Comparison of ENCODE assay signal across 1 cellular context in the genomic region with DNA sequence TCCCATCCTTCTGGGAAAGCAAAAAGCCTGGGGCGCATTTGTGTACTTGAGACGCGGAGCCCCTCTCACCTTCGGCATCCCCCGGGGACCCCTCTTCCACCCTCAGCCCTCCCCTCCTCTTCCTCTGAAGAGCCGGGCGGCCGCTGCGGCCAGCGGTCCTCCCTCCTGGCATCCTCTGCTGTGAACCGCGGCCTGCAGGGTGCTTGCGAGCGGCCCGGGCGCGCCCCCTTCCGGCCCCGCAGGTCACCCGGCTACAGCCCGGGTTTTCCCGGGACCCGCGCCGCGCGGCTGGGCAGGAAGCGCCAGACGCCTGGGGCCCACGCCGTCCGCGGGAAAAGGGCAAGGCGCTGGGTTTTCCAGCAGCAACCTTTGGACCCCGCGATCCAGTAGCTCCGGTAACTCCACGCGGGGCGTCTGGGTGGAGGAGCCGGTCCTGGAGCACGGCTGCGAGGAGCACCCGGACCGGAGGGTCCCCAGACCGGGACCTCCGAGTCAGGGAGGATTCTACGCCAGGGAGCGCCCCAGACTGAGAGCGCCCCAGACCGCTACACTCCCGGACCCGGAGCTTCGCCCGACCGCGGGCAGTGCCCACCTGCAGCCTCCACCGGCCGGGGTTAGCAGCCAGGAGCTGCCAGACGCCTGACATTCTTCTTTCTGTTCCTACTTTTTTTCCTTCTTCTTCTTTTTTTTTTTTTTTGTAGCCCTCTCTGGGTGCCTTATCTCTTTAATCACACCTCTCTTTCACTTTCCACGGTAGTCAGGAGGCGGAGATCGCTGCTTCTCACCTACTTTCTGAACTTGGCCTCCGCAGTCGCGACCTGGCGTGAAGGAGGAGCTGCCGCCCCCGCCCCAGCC.
TF ChIP-seq lines count a peak whose summit lies in the region.

A gene with protein sequence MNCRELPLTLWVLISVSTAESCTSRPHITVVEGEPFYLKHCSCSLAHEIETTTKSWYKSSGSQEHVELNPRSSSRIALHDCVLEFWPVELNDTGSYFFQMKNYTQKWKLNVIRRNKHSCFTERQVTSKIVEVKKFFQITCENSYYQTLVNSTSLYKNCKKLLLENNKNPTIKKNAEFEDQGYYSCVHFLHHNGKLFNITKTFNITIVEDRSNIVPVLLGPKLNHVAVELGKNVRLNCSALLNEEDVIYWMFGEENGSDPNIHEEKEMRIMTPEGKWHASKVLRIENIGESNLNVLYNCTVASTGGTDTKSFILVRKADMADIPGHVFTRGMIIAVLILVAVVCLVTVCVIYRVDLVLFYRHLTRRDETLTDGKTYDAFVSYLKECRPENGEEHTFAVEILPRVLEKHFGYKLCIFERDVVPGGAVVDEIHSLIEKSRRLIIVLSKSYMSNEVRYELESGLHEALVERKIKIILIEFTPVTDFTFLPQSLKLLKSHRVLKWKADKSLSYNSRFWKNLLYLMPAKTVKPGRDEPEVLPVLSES (plus strand): TSS at position 271 of the 855 bp plus-strand sequence. CDS start 6,865 bp downstream, outside the sequence.

TF ChIP-seq in liver, 16 proteins besides CTCF, POLR2A, EP300 and RAD21 (continued from another document):
- TF ChIP-seq, protein P1, sequence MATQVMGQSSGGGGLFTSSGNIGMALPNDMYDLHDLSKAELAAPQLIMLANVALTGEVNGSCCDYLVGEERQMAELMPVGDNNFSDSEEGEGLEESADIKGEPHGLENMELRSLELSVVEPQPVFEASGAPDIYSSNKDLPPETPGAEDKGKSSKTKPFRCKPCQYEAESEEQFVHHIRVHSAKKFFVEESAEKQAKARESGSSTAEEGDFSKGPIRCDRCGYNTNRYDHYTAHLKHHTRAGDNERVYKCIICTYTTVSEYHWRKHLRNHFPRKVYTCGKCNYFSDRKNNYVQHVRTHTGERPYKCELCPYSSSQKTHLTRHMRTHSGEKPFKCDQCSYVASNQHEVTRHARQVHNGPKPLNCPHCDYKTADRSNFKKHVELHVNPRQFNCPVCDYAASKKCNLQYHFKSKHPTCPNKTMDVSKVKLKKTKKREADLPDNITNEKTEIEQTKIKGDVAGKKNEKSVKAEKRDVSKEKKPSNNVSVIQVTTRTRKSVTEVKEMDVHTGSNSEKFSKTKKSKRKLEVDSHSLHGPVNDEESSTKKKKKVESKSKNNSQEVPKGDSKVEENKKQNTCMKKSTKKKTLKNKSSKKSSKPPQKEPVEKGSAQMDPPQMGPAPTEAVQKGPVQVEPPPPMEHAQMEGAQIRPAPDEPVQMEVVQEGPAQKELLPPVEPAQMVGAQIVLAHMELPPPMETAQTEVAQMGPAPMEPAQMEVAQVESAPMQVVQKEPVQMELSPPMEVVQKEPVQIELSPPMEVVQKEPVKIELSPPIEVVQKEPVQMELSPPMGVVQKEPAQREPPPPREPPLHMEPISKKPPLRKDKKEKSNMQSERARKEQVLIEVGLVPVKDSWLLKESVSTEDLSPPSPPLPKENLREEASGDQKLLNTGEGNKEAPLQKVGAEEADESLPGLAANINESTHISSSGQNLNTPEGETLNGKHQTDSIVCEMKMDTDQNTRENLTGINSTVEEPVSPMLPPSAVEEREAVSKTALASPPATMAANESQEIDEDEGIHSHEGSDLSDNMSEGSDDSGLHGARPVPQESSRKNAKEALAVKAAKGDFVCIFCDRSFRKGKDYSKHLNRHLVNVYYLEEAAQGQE (IDR thresholded peaks at IDR 0.05) = no peak
- TF ChIP-seq FOXA1 (IDR thresholded peaks at IDR 0.05) (no peak), YY1 (IDR thresholded peaks at IDR 0.05) (peak; percentile 61)
